In the genomic region with DNA sequence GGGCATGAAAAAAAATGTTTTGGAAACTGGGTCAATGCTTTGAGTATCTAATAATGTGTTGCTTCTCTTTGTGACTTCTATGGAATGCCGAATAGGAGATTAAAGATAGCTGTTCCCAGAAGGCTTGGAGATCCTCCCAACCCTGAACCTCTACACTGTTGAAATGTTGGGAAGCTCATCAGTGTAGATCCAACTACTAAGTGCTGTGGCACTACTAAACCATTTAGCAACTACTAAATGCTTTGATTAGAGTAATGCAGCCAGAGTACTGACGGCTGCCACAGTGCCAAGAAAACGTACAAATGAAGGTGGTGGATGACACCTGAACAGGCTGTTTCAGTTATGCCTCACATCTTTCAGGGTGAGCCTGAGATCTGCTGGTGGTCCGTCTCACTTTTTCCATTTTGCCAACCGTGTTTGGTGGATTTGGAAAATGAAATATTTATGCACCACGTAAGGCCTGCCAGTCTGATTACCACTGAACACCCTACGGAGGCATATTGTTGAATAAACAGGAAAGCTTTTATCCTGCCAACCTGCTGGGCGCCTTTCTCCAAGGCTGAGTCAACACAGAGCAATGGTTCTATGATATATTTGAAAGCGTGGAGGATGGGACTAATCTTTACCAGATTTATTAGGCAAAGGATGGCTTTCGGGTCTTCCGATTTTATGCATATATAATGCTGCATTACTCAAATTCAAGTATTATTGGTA, we compare ENCODE assay signal across 20 cellular contexts.
DNase-seq lines count a peak whose midpoint lies in the region; ATAC-seq and TF ChIP-seq lines count a peak whose summit lies in the region.
"Had no signal": no experiment of that assay in that cellular context is flagged by ENCODE, and none has a peak within 500 bp of the region (broad histone marks: within the 10 kb centered on the region; RNA-seq: fewer than 3 reads in every experiment).

No MANE protein-coding gene starts in this region.

- no peak for ATAC-seq in GM23338
- ATAC-seq in GM18517 (IDR thresholded peaks at IDR 0.05; ENCODE audit: unreplicated experiment): no peak
- ATAC-seq: CD8-positive, alpha-beta T cell; left lobe of liver; natural killer cell had no signal

- no peaks in the 10 kb centered on the region for H3K79me2 ChIP-seq in GM23338 (replicated peaks; ENCODE audit: insufficient read depth)

- H3K27me3 ChIP-seq in GM23338 (ENCODE audit: insufficient read depth): no peaks in the 10 kb centered on the region
- H3K27me3 ChIP-seq: transverse colon had no signal

- H3K9me3 Mint-ChIP-seq in GM23338: no peaks in the 10 kb centered on the region
- H3K9me3 Mint-ChIP-seq: endodermal cell had no signal

- H3K36me3 Mint-ChIP-seq in GM23338 (ENCODE audit: low read depth): no peaks in the 10 kb centered on the region
- H3K36me3 Mint-ChIP-seq: activated naive CD8-positive, alpha-beta T cell treated with anti-CD3 and anti-CD28 coated beads for 36 hours; CD8-positive, alpha-beta T cell; natural killer cell had no signal

- no peak overlapping the region for H3K4me2 ChIP-seq in GM23338

- no peak overlapping the region for H3K4me3 Mint-ChIP-seq in GM23338
- H3K4me3 Mint-ChIP-seq: activated naive CD8-positive, alpha-beta T cell treated with anti-CD3 and anti-CD28 coated beads for 36 hours; CD8-positive, alpha-beta T cell; endodermal cell; natural killer cell; stimulated activated naive CD8-positive, alpha-beta T cell treated with anti-CD3 and anti-CD28 coated beads, Interleukin-15, Interleukin-2, amounts not matched to agents 100 ng/mL and 50 ng/mL, for 24 hours had no signal

- H3K4me1 Mint-ChIP-seq in GM23338: peaks cover 12% of the 10 kb centered on the region
- H3K4me1 Mint-ChIP-seq: activated naive CD8-positive, alpha-beta T cell treated with anti-CD3 and anti-CD28 coated beads for 36 hours; natural killer cell had no signal

- no peaks in the 10 kb centered on the region for H3K27me3 Mint-ChIP-seq in GM23338 (ENCODE audit: insufficient read depth, low read depth, poor library complexity)
- H3K27me3 Mint-ChIP-seq: activated naive CD8-positive, alpha-beta T cell treated with anti-CD3 and anti-CD28 coated beads for 36 hours; stimulated activated naive CD8-positive, alpha-beta T cell treated with anti-CD3 and anti-CD28 coated beads, Interleukin-15, Interleukin-2, amounts not matched to agents 100 ng/mL and 50 ng/mL, for 24 hours had no signal

- H3K4me3 ChIP-seq in GM23338: no peak overlapping the region
- H3K4me3 ChIP-seq: transverse colon had no signal

- TF ChIP-seq CTCF in GM23338 (conservative IDR thresholded peaks at IDR 0.05; ENCODE audit: low read depth in 2 of 2): no peak

- peak overlapping the region; percentile 84; the same call in 1 of the 2 replicates for H2AFZ ChIP-seq in GM23338

- H3K36me3 ChIP-seq in GM23338 (ENCODE audit: insufficient read depth): no peaks in the 10 kb centered on the region
- H3K36me3 ChIP-seq: transverse colon had no signal

- peaks cover 8% of the 10 kb centered on the region; the same call in 1 of the 2 replicates for H3K4me1 ChIP-seq in GM23338 (ENCODE audit: insufficient read depth)
- H3K4me1 ChIP-seq: transverse colon had no signal

- DNase-seq in GM23338 (ENCODE audit: low spot score) (no peak), NCI-H1436 (lab: John Stamatoyannopoulos, UW) (peak; percentile 53), NCI-H748 treated with DMSO at 0.1 percent for 48 hours (lab: John Stamatoyannopoulos, UW) (peak; percentile 79), iris pigment epithelial cell (ENCODE audit: low read depth) (peak; percentile 4), cortex of kidney (lab: John Stamatoyannopoulos, UW) (no peak)
- no peak for DNase-seq in stimulated activated CD4-positive, alpha-beta T cell treated with anti-CD3 and anti-CD28 coated beads, Interleukin-2, amount 100 ng/mL, for 24 hours
- DNase-seq: activated CD4-positive, alpha-beta T cell treated with anti-CD3 and anti-CD28 coated beads for 48 hours; activated naive CD8-positive, alpha-beta T cell treated with anti-CD3 and anti-CD28 coated beads for 36 hours; CD8-positive, alpha-beta T cell; endodermal cell; HCEC 1CT; Karpas-422; natural killer cell; NCI-H187; NCI-H524; OCI-M1; transverse colon had no signal

- H3F3A ChIP-seq in GM23338 (replicated peaks; ENCODE audit: low read depth): no peaks in the 10 kb centered on the region

- no peak overlapping the region for H3K27ac Mint-ChIP-seq in GM23338
- H3K27ac Mint-ChIP-seq: activated naive CD8-positive, alpha-beta T cell treated with anti-CD3 and anti-CD28 coated beads for 36 hours; CD8-positive, alpha-beta T cell; endodermal cell; natural killer cell; stimulated activated naive CD8-positive, alpha-beta T cell treated with anti-CD3 and anti-CD28 coated beads, Interleukin-15, Interleukin-2, amounts not matched to agents 100 ng/mL and 50 ng/mL, for 24 hours had no signal

- no peaks in the 10 kb centered on the region for H4K20me1 ChIP-seq in GM23338 (replicated peaks; ENCODE audit: insufficient read depth)

- no peak overlapping the region for H3K27ac ChIP-seq in GM23338 (ENCODE audit: low read depth)
- H3K27ac ChIP-seq: transverse colon had no signal

- no peaks in the 10 kb centered on the region for H3K9me2 ChIP-seq in GM23338 (ENCODE audit: insufficient read depth)

TF ChIP-seq in GM23338, 12 proteins besides CTCF, POLR2A, EP300 and RAD21 (continues in another document):
- TF ChIP-seq, protein P1, sequence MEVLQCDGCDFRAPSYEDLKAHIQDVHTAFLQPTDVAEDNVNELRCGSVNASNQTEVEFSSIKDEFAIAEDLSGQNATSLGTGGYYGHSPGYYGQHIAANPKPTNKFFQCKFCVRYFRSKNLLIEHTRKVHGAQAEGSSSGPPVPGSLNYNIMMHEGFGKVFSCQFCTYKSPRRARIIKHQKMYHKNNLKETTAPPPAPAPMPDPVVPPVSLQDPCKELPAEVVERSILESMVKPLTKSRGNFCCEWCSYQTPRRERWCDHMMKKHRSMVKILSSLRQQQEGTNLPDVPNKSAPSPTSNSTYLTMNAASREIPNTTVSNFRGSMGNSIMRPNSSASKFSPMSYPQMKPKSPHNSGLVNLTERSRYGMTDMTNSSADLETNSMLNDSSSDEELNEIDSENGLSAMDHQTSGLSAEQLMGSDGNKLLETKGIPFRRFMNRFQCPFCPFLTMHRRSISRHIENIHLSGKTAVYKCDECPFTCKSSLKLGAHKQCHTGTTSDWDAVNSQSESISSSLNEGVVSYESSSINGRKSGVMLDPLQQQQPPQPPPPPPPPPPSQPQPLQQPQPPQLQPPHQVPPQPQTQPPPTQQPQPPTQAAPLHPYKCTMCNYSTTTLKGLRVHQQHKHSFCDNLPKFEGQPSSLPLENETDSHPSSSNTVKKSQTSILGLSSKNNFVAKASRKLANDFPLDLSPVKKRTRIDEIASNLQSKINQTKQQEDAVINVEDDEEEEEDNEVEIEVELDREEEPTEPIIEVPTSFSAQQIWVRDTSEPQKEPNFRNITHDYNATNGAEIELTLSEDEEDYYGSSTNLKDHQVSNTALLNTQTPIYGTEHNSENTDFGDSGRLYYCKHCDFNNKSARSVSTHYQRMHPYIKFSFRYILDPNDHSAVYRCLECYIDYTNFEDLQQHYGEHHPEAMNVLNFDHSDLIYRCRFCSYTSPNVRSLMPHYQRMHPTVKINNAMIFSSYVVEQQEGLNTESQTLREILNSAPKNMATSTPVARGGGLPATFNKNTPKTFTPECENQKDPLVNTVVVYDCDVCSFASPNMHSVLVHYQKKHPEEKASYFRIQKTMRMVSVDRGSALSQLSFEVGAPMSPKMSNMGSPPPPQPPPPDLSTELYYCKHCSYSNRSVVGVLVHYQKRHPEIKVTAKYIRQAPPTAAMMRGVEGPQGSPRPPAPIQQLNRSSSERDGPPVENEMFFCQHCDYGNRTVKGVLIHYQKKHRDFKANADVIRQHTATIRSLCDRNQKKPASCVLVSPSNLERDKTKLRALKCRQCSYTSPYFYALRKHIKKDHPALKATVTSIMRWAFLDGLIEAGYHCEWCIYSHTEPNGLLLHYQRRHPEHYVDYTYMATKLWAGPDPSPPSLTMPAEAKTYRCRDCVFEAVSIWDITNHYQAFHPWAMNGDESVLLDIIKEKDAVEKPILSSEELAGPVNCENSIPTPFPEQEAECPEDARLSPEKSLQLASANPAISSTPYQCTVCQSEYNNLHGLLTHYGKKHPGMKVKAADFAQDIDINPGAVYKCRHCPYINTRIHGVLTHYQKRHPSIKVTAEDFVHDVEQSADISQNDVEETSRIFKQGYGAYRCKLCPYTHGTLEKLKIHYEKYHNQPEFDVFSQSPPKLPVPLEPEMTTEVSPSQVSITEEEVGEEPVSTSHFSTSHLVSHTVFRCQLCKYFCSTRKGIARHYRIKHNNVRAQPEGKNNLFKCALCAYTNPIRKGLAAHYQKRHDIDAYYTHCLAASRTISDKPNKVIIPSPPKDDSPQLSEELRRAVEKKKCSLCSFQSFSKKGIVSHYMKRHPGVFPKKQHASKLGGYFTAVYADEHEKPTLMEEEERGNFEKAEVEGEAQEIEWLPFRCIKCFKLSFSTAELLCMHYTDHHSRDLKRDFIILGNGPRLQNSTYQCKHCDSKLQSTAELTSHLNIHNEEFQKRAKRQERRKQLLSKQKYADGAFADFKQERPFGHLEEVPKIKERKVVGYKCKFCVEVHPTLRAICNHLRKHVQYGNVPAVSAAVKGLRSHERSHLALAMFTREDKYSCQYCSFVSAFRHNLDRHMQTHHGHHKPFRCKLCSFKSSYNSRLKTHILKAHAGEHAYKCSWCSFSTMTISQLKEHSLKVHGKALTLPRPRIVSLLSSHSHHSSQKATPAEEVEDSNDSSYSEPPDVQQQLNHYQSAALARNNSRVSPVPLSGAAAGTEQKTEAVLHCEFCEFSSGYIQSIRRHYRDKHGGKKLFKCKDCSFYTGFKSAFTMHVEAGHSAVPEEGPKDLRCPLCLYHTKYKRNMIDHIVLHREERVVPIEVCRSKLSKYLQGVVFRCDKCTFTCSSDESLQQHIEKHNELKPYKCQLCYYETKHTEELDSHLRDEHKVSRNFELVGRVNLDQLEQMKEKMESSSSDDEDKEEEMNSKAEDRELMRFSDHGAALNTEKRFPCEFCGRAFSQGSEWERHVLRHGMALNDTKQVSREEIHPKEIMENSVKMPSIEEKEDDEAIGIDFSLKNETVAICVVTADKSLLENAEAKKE (CRISPR knock-in tag; IDR thresholded peaks at IDR 0.05): no peak

Comparison
In these comparisons a context has a peak if more than half of its experiments do, and no peak if none do; other contexts are left out.
1. DNase-seq: peak in NCI-H1436 (single experiment), NCI-H748 treated with DMSO at 0.1 percent for 48 hours (single experiment) and iris pigment epithelial cell (single experiment); none in GM23338 (single experiment), cortex of kidney (single experiment) and stimulated activated CD4-positive, alpha-beta T cell treated with anti-CD3 and anti-CD28 coated beads, Interleukin-2, amount 100 ng/mL, for 24 hours (0 of 2).